8 cellular contexts compared by ENCODE assay signal in the genomic region with DNA sequence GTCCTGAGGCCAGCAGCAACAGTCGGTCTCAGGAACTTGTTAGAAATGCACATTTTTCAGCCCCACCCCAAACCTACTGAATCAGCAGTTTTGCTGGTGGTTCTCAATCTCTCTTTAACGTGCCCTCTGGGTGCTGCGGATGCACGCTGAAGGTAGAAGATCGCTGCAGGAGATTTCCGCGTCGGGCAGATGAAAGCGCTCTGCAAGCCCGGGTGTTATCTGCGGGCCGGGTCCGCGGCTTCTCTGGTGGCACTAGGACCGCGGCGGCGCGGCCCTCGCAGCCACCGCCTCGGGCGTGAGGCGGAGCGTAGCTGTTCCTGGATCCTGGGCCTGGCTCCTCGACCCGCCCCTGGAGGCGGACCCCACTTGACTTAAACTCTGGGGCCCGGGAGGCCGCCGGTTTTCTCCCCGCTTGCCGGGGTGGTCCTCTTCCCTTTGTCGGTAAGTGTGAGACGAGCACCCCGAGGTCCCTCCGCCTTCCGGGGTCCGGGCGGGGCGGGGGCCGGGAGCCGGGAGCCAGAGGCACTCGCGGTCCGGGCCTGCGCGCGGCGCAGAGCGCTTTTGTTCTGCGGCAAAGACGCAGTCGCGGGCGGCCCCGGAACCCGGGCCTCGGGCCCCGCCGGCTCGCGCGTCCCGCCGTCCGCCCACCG. TPM values are rescaled to one million over a fixed set of nuclear protein-coding genes. Genes with fewer than 3 reads are reported as not detected.
DNase-seq lines count a peak whose midpoint lies in the region; ATAC-seq and TF ChIP-seq lines count a peak whose summit lies in the region.

A gene with protein sequence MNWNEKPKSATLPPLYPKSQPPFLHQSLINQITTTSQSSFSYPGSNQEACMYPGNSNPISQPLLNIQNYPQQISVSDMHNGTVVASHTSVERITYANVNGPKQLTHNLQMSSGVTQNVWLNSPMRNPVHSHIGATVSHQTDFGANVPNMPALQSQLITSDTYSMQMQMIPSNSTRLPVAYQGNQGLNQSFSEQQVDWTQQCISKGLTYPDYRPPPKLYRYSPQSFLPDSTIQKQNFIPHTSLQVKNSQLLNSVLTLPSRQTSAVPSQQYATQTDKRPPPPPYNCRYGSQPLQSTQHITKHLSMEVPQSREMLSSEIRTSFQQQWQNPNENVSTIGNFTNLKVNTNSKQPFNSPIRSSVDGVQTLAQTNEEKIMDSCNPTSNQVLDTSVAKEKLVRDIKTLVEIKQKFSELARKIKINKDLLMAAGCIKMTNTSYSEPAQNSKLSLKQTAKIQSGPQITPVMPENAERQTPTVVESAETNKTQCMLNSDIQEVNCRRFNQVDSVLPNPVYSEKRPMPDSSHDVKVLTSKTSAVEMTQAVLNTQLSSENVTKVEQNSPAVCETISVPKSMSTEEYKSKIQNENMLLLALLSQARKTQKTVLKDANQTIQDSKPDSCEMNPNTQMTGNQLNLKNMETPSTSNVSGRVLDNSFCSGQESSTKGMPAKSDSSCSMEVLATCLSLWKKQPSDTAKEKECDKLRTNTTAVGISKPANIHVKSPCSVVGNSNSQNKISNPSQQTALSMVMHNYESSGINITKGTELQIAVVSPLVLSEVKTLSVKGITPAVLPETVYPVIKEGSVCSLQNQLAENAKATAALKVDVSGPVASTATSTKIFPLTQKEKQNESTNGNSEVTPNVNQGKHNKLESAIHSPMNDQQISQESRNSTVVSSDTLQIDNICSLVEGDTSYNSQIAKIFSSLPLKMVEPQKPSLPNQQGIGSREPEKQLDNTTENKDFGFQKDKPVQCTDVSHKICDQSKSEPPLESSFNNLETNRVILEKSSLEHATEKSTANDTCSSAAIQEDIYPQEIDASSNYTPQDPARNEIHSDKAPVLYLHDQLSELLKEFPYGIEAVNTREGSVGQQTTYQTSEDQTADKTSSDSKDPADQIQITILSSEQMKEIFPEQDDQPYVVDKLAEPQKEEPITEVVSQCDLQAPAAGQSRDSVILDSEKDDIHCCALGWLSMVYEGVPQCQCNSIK (N-terminal part only) (plus strand): TSS at position 365 of the 650 bp plus-strand sequence. CDS start 21,541 bp downstream, outside the sequence.

- peak; percentile 89 for ATAC-seq in GM21737 (IDR thresholded peaks at IDR 0.05; ENCODE audit: unreplicated experiment)

- H3K36me3 ChIP-seq in Peyer's patch (peaks cover 0 to 17% (median 0%) of the 10 kb centered on the region in 3 donors), esophagus muscularis mucosa (peaks cover 0 to 25% (median 12%) of the 10 kb centered on the region in 4 donors), muscle layer of duodenum (ENCODE audit: control insufficient read depth in 1 of 2, insufficient read depth in 2 of 2, low read length in 2 of 2) (peaks cover 0 to 4% of the 10 kb centered on the region in 2 donors)

- peak within 1 kb of the TSS; percentile 91 to 98 (median 94) for H3K27ac ChIP-seq in Peyer's patch
- peak within 1 kb of the TSS; percentile 87 to 97 (median 92) for H3K27ac ChIP-seq in esophagus muscularis mucosa (replicated peaks in 1 of 4)
- peak within 1 kb of the TSS; percentile 89 for H3K27ac ChIP-seq in muscle layer of duodenum (ENCODE audit: low read length)

- DNase-seq in DMS79 (lab: John Stamatoyannopoulos, UW) (peak; percentile 77), KG1 (lab: John Stamatoyannopoulos, UW) (peak; percentile 67), Peyer's patch (peak; percentile 92 to 97 (median 94)), esophagus muscularis mucosa (ENCODE audit: extremely low spot score) (peak; percentile 95)
- DNase-seq in activated T-cell treated with anti-CD3 and anti-CD28 coated beads, Interleukin-2, amount 50 U/mL, for 48 hours: peak; percentile 88 to 91
- DNase-seq in stimulated activated CD8-positive, alpha-beta memory T cell treated with anti-CD3 and anti-CD28 coated beads, Interleukin-7, amount 100 ng/mL, for 24 hours (ENCODE audit: low read depth): peak; percentile 57

- no peaks in the 10 kb centered on the region for H3K9me3 ChIP-seq in Peyer's patch
- H3K9me3 ChIP-seq in esophagus muscularis mucosa: no peaks in the 10 kb centered on the region
- H3K9me3 ChIP-seq in muscle layer of duodenum (ENCODE audit: control insufficient read depth in 1 of 2, low read length in 2 of 2): no peaks in the 10 kb centered on the region

- TF ChIP-seq CTCF in Peyer's patch (IDR thresholded peaks at IDR 0.05) (peak in 1 of 6 experiments; percentile 12), esophagus muscularis mucosa (IDR thresholded peaks at IDR 0.05) (no peak)

- H3K4me1 ChIP-seq in Peyer's patch (peaks cover 0 to 28% (median 3%) of the 10 kb centered on the region in 4 donors), esophagus muscularis mucosa (peaks cover 29 to 45% (median 40%) of the 10 kb centered on the region in 4 donors), muscle layer of duodenum (ENCODE audit: control insufficient read depth in 1 of 2, insufficient read depth in 2 of 2, low read length in 2 of 2) (peaks cover 0 to 20% of the 10 kb centered on the region in 2 donors)

- TF ChIP-seq POLR2A in Peyer's patch (IDR thresholded peaks at IDR 0.05): peak; percentile 79 to 85
- TF ChIP-seq POLR2A in esophagus muscularis mucosa (IDR thresholded peaks at IDR 0.05; ENCODE audit: low read depth): peak; percentile 57

- no peaks in the 10 kb centered on the region for H3K27me3 ChIP-seq in Peyer's patch
- no peaks in the 10 kb centered on the region for H3K27me3 ChIP-seq in esophagus muscularis mucosa
- no peaks in the 10 kb centered on the region for H3K27me3 ChIP-seq in muscle layer of duodenum (ENCODE audit: low read depth, low read length)

- no peak for TF ChIP-seq EP300 in esophagus muscularis mucosa (IDR thresholded peaks at IDR 0.05)

- intact Hi-C loops in esophagus muscularis mucosa (cut with DNase I): loop anchor here (5.0 kb wide), 1 partner anchor 232 kb away; the partner anchor contains the start of gene AMN1

- under 1% methylated on average over 36 of the region's 68 CpGs for WGBS in esophagus muscularis mucosa

- peak within 1 kb of the TSS; percentile 68 to 90 (median 77) for H3K4me3 ChIP-seq in Peyer's patch
- peak within 1 kb of the TSS; percentile 67 to 93 (median 80) for H3K4me3 ChIP-seq in esophagus muscularis mucosa
- peak within 1 kb of the TSS; percentile 75 to 93 for H3K4me3 ChIP-seq in muscle layer of duodenum (ENCODE audit: low read depth in 1 of 2, low read length in 2 of 2)

RNA-seq across cellular contexts. Expression of the gene that starts here (rescaled TPM):
- 100 to 1,000 TPM in 3 of 4 donors, 10 to 100 TPM in 1; 91.8 to 287 (median 137) TPM for total RNA-seq in Peyer's patch
- total RNA-seq in esophagus muscularis mucosa: 10 to 100 TPM; 28.3 to 36.2 (median 32.8) TPM

Comparison
In these comparisons a context has a peak if more than half of its experiments do, and no peak if none do; other contexts are left out.
1. Peak in every context shown above with its lines: DNase-seq, ATAC-seq, H3K4me3 ChIP-seq and H3K27ac ChIP-seq.